Comparison of ENCODE assay signal across 40 cellular contexts in genomic region chr5:61417851-61418250, GRCh38.
"Had no signal": no experiment of that assay in that cellular context is flagged by ENCODE, and none has a peak within 500 bp of the region (broad histone marks: within the 10 kb centered on the region; RNA-seq: fewer than 3 reads in every experiment).

No MANE protein-coding gene starts in this region.

- DNase-seq: activated CD4-positive, alpha-beta T cell treated with anti-CD3 and anti-CD28 coated beads for 1 hour; activated CD4-positive, alpha-beta T cell treated with anti-CD3 and anti-CD28 coated beads, Interleukin-2, amount 10 ng/mL, durations not matched to agents 24 days and 14 days; activated CD4-positive, alpha-beta T cell treated with anti-CD3 and anti-CD28 coated beads, Interleukin-2, amount 50 U/mL, for 4 hours; activated CD4-positive, CD25-positive, alpha-beta regulatory T cell; activated CD8-positive, alpha-beta T cell treated with anti-CD3 and anti-CD28 coated beads for 36 hours; activated effector memory CD4-positive, alpha-beta T cell treated with anti-CD3 and anti-CD28 coated beads, Interleukin-2, amount 50 U/mL, for 16 hours; activated naive CD4-positive, alpha-beta T cell; activated naive CD4-positive, alpha-beta T cell treated with anti-CD3 and anti-CD28 coated beads, Interleukin-2, amount 50 U/mL, for 16 hours; activated naive CD8-positive, alpha-beta T cell treated with anti-CD3 and anti-CD28 coated beads for 36 hours; activated T-cell treated with anti-CD3 and anti-CD28 coated beads, Interleukin-2, amount 50 U/mL, for 1 hour; activated T-cell treated with anti-CD3 and anti-CD28 coated beads, Interleukin-2, amount 50 U/mL, for 72 hours; amniotic stem cell; aorta; IMR-90; Kasumi-1; KBM-7; MM.1S; MV-4-11; NCI-H1092; NCI-H146; NCI-H187 treated with DMSO at 0.1 percent for 48 hours; NCI-H2081; NCI-H2171 treated with DMSO at 0.1 percent for 48 hours; NCI-H2227 treated with DMSO at 0.1 percent for 48 hours; NCI-H446; NCI-H510A treated with DMSO at 0.1 percent for 48 hours; NCI-H526 treated with DMSO at 0.1 percent for 48 hours; NCI-H82; PC-3; Peyer's patch; RPMI8226; SHP77 treated with DMSO at 0.1 percent for 48 hours; T-cell; T-helper 2 cell; T-helper 9 cell had no signal

- H3K27ac ChIP-seq: breast epithelium, Peyer's patch, SJSA1, VCaP had no signal

- H3K36me3 ChIP-seq: breast epithelium, Peyer's patch had no signal

- H3K4me1 ChIP-seq: breast epithelium, Peyer's patch had no signal

- H3K27me3 ChIP-seq: breast epithelium, Peyer's patch, SJSA1 had no signal

- ATAC-seq: activated CD8-positive, alpha-beta T cell treated with anti-CD3 and anti-CD28 coated beads for 36 hours; activated T-cell treated with anti-CD3 and anti-CD28 coated beads, Interleukin-2, amount 50 U/mL, for 72 hours; activated T-helper 17 cell treated with anti-CD3 and anti-CD28 coated beads, Interleukin-2, amount 50 U/mL, for 72 hours; PC-3; SK-N-SH treated with all-trans-retinoic acid at 6 μM for 48 hours; T-cell had no signal

- H3K4me3 ChIP-seq: breast epithelium, Peyer's patch, SJSA1 had no signal

- H3K4me3 Mint-ChIP-seq: activated CD4-positive, alpha-beta T cell treated with anti-CD3 and anti-CD28 coated beads, Interleukin-2, amount 10 ng/mL, durations not matched to agents 24 days and 14 days; activated CD8-positive, alpha-beta T cell treated with anti-CD3 and anti-CD28 coated beads for 36 hours; activated naive CD8-positive, alpha-beta T cell treated with anti-CD3 and anti-CD28 coated beads for 36 hours; activated T-cell treated with anti-CD3 and anti-CD28 coated beads, Interleukin-2, amount 50 U/mL, for 72 hours; activated T-helper 17 cell treated with anti-CD3 and anti-CD28 coated beads, Interleukin-2, amount 50 U/mL, for 72 hours; T-cell had no signal

- H3K9me3 ChIP-seq: breast epithelium, Peyer's patch, SJSA1 had no signal

- H3K27ac Mint-ChIP-seq: activated CD4-positive, alpha-beta T cell treated with anti-CD3 and anti-CD28 coated beads, Interleukin-2, amount 10 ng/mL, durations not matched to agents 24 days and 14 days; activated CD8-positive, alpha-beta T cell treated with anti-CD3 and anti-CD28 coated beads for 36 hours; activated naive CD8-positive, alpha-beta T cell treated with anti-CD3 and anti-CD28 coated beads for 36 hours; activated T-cell treated with anti-CD3 and anti-CD28 coated beads, Interleukin-2, amount 50 U/mL, for 72 hours; activated T-helper 17 cell treated with anti-CD3 and anti-CD28 coated beads, Interleukin-2, amount 50 U/mL, for 72 hours; T-cell had no signal

- H3K27me3 Mint-ChIP-seq: activated CD4-positive, alpha-beta T cell treated with anti-CD3 and anti-CD28 coated beads, Interleukin-2, amount 10 ng/mL, durations not matched to agents 24 days and 14 days; activated CD8-positive, alpha-beta T cell treated with anti-CD3 and anti-CD28 coated beads for 36 hours; activated naive CD8-positive, alpha-beta T cell treated with anti-CD3 and anti-CD28 coated beads for 36 hours; activated T-helper 17 cell treated with anti-CD3 and anti-CD28 coated beads, Interleukin-2, amount 50 U/mL, for 72 hours; T-cell had no signal
